1 cellular context compared by ENCODE assay signal in the genomic region with DNA sequence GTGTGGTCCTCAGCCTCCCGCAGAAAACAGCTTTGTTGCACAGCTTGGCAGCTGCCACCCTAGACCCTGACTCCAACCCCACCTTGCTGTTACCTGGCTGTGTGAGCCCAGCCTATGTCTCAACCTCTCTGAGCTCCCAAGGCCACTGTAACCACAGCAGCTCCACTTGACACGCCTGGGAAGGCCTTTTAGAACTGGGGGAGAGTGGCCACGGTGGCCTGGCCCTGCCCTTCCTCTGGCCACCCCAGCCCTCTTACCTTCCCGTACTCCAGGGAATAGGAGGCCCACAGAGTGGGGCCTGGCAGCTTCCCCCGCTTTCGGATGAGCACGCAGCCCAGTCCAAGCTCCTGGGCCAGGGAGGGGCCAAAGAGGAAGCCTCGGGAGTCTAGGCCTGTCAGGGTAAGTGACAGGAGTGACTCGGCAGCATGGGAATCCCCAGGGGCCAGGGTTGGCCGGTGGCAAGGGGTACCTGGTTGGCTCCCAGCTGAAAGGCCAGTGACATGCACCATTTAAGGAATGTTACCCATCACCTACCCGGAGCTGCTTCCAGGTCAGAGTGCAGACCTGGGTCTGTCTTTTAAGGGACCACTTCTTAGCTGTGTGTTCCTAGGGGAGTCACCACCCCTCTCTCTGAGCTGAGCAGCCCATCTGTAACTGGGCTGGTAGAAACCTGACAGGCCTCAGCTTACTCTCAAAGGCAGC.
TF ChIP-seq lines count a peak whose summit lies in the region.

No MANE protein-coding gene starts in this region.

TF ChIP-seq in GM12878, 131 proteins besides CTCF, POLR2A, EP300 and RAD21 (continued from another document):
- TF ChIP-seq, protein P1, sequence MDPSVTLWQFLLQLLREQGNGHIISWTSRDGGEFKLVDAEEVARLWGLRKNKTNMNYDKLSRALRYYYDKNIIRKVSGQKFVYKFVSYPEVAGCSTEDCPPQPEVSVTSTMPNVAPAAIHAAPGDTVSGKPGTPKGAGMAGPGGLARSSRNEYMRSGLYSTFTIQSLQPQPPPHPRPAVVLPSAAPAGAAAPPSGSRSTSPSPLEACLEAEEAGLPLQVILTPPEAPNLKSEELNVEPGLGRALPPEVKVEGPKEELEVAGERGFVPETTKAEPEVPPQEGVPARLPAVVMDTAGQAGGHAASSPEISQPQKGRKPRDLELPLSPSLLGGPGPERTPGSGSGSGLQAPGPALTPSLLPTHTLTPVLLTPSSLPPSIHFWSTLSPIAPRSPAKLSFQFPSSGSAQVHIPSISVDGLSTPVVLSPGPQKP (IDR thresholded peaks at IDR 0.05; ENCODE audit: low read depth, low read length), result no peak
- TF ChIP-seq MXI1 (IDR thresholded peaks at IDR 0.05; ENCODE audit: low read depth, low read length) (0 out of 2 replicates have a peak, but pooled peaks have one; percentile 29), ZBED1 (IDR thresholded peaks at IDR 0.05; ENCODE audit: borderline replicate concordance) (0 out of 2 replicates have a peak, but pooled peaks have one; percentile 57), ZZZ3 (IDR thresholded peaks at IDR 0.05; ENCODE audit: control insufficient read depth, insufficient read length, low read depth) (no peak), ZNF24 (IDR thresholded peaks at IDR 0.05) (no peak), MTA2 (IDR thresholded peaks at IDR 0.05; ENCODE audit: low read depth) (no peak)
TF ChIP-seq in GM12878: peak in this region for 7.
